Comparison of ENCODE assay signal across 20 cellular contexts in the genomic region with DNA sequence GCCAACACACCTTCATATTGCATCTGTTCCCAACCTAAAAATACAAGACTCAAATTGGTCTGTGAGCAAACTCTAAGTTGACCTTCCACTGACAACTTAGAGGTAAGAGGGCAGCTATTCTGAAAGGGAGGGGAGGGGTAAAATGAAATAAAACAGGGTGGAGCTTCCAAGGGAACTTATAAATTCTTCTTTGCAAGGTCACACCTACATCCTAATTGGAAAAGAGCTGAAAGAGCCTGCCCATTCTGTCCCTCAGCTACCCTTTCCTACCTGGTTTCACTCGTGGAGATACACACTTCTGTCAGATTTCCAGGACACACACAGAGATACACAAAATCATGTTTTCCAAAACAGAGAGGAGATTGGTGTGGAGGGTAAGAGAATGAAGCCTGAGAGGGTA. TPM values are rescaled to one million over a fixed set of nuclear protein-coding genes. Genes with fewer than 3 reads are reported as not detected.
DNase-seq lines count a peak whose midpoint lies in the region; ATAC-seq, FAIRE-seq and TF ChIP-seq lines count a peak whose summit lies in the region.
"Had no signal": no experiment of that assay in that cellular context is flagged by ENCODE, and none has a peak within 500 bp of the region (broad histone marks: within the 10 kb centered on the region; RNA-seq: fewer than 3 reads in every experiment).

No MANE protein-coding gene starts in this region.

- H3K9ac ChIP-seq in kidney (ENCODE audit: low read length in 2 of 2): no peak overlapping the region

- FAIRE-seq in kidney (lab: Jason Lieb, UNC): no peak
- FAIRE-seq: A549 had no signal

- ATAC-seq in T-helper 17 cell: no peak
- no peak for ATAC-seq in stimulated activated memory B cell treated with anti-CD40 and anti-IgM and Interleukin-4, amounts not matched to agents 10 μg/mL and 1 μg/mL and 100 μg/mL, for 72 hours
- no peak for ATAC-seq in activated naive CD4-positive, alpha-beta T cell treated with anti-CD3 and anti-CD28 coated beads, Interleukin-2, amount 50 U/mL, for 72 hours
- ATAC-seq in HG03521 (IDR thresholded peaks at IDR 0.05; ENCODE audit: unreplicated experiment): no peak
- no peak for ATAC-seq in GM21515 (IDR thresholded peaks at IDR 0.05; ENCODE audit: unreplicated experiment)
- ATAC-seq: naive thymus-derived CD4-positive, alpha-beta T cell had no signal

- H3K27ac Mint-ChIP-seq in activated naive CD8-positive, alpha-beta T cell: no peak overlapping the region
- no peak overlapping the region for H3K27ac Mint-ChIP-seq in activated naive CD8-positive, alpha-beta T cell treated with anti-CD3 and anti-CD28 coated beads for 36 hours
- H3K27ac Mint-ChIP-seq in T-helper 17 cell: no peak overlapping the region
- H3K27ac Mint-ChIP-seq in stimulated activated memory B cell treated with anti-CD40 and anti-IgM and Interleukin-4, amounts not matched to agents 10 μg/mL and 1 μg/mL and 100 μg/mL, for 72 hours: no peak overlapping the region
- no peak overlapping the region for H3K27ac Mint-ChIP-seq in activated naive CD4-positive, alpha-beta T cell treated with anti-CD3 and anti-CD28 coated beads, Interleukin-2, amount 50 U/mL, for 72 hours
- H3K27ac Mint-ChIP-seq: naive thymus-derived CD4-positive, alpha-beta T cell; stimulated activated naive CD8-positive, alpha-beta T cell treated with anti-CD3 and anti-CD28 coated beads, Interleukin-15, amount 100 ng/mL, for 72 hours had no signal

- H3K9me3 ChIP-seq in T-helper 17 cell (ENCODE audit: control insufficient read depth, low read length, poor library complexity, severe bottlenecking): no peaks in the 10 kb centered on the region
- H3K9me3 ChIP-seq in kidney (ENCODE audit: control insufficient read depth in 1 of 2, low read length in 2 of 2): no peaks in the 10 kb centered on the region
- H3K9me3 ChIP-seq: A549, vagina had no signal

- no peak for DNase-seq in activated naive CD8-positive, alpha-beta T cell treated with anti-CD3 and anti-CD28 coated beads for 36 hours
- no peak for DNase-seq in T-helper 17 cell
- DNase-seq in kidney: no peak
- no peak for DNase-seq in activated naive CD4-positive, alpha-beta T cell treated with anti-CD3 and anti-CD28 coated beads, Interleukin-2, amount 50 U/mL, for 72 hours (ENCODE audit: low spot score in 2 of 2)
- DNase-seq: activated CD4-positive, alpha-beta T cell treated with anti-CD3 and anti-CD28 coated beads for 4 hours; CD4-positive, CD25-positive, alpha-beta regulatory T cell; DND-41; GOT3; hypothalamus; naive thymus-derived CD4-positive, alpha-beta T cell; stimulated activated naive CD8-positive, alpha-beta T cell treated with anti-CD3 and anti-CD28 coated beads, Interleukin-15, amount 100 ng/mL, for 72 hours had no signal

- intact Hi-C loops in kidney (cut with DNase I): no loop called here

- H3K36me3 ChIP-seq in kidney (ENCODE audit: control insufficient read depth in 1 of 2, insufficient read depth in 2 of 2, low read length in 2 of 2): no peaks in the 10 kb centered on the region
- H3K36me3 ChIP-seq: vagina had no signal

- H3K9me3 Mint-ChIP-seq in activated naive CD8-positive, alpha-beta T cell (ENCODE audit: low read depth): no peaks in the 10 kb centered on the region
- H3K9me3 Mint-ChIP-seq in activated naive CD8-positive, alpha-beta T cell treated with anti-CD3 and anti-CD28 coated beads for 36 hours: no peaks in the 10 kb centered on the region
- peaks cover under 1% of the 10 kb centered on the region for H3K9me3 Mint-ChIP-seq in stimulated activated memory B cell treated with anti-CD40 and anti-IgM and Interleukin-4, amounts not matched to agents 10 μg/mL and 1 μg/mL and 100 μg/mL, for 72 hours
- H3K9me3 Mint-ChIP-seq in activated naive CD4-positive, alpha-beta T cell treated with anti-CD3 and anti-CD28 coated beads, Interleukin-2, amount 50 U/mL, for 72 hours: peaks cover 0 to 2% of the 10 kb centered on the region in 2 donors

- no peak for TF ChIP-seq CTCF in kidney (IDR thresholded peaks at IDR 0.05; ENCODE audit: borderline replicate concordance, extremely low read depth, insufficient read depth)

- no peak overlapping the region for H3K27ac ChIP-seq in kidney (ENCODE audit: low read depth in 2 of 2, low read length in 2 of 2)
- H3K27ac ChIP-seq: A549, vagina had no signal

- no peaks in the 10 kb centered on the region for H3K4me1 ChIP-seq in kidney (ENCODE audit: control insufficient read depth in 1 of 2, insufficient read depth in 1 of 2, low read depth in 1 of 2, low read length in 2 of 2)
- H3K4me1 ChIP-seq: A549 had no signal

- H3K4me3 ChIP-seq in kidney (ENCODE audit: low read length in 2 of 2): peak overlapping the region; percentile 64 to 67

- H3K27me3 Mint-ChIP-seq in activated naive CD8-positive, alpha-beta T cell: peaks cover 32% of the 10 kb centered on the region
- H3K27me3 Mint-ChIP-seq in activated naive CD8-positive, alpha-beta T cell treated with anti-CD3 and anti-CD28 coated beads for 36 hours: peaks cover 61% of the 10 kb centered on the region
- peaks cover 46% of the 10 kb centered on the region for H3K27me3 Mint-ChIP-seq in T-helper 17 cell
- H3K27me3 Mint-ChIP-seq in stimulated activated memory B cell treated with anti-CD40 and anti-IgM and Interleukin-4, amounts not matched to agents 10 μg/mL and 1 μg/mL and 100 μg/mL, for 72 hours: no peaks in the 10 kb centered on the region

- H3K36me3 Mint-ChIP-seq in activated naive CD8-positive, alpha-beta T cell: no peaks in the 10 kb centered on the region
- H3K36me3 Mint-ChIP-seq in activated naive CD8-positive, alpha-beta T cell treated with anti-CD3 and anti-CD28 coated beads for 36 hours: no peaks in the 10 kb centered on the region
- peaks cover 4% of the 10 kb centered on the region for H3K36me3 Mint-ChIP-seq in T-helper 17 cell (ENCODE audit: low read depth)
- peaks cover 2% of the 10 kb centered on the region for H3K36me3 Mint-ChIP-seq in stimulated activated memory B cell treated with anti-CD40 and anti-IgM and Interleukin-4, amounts not matched to agents 10 μg/mL and 1 μg/mL and 100 μg/mL, for 72 hours
- peaks cover 0 to 3% of the 10 kb centered on the region in 2 donors for H3K36me3 Mint-ChIP-seq in activated naive CD4-positive, alpha-beta T cell treated with anti-CD3 and anti-CD28 coated beads, Interleukin-2, amount 50 U/mL, for 72 hours
- H3K36me3 Mint-ChIP-seq: CD4-positive, CD25-positive, alpha-beta regulatory T cell had no signal

- H3K4me1 Mint-ChIP-seq in activated naive CD8-positive, alpha-beta T cell (ENCODE audit: low read depth): peaks cover 2% of the 10 kb centered on the region
- no peaks in the 10 kb centered on the region for H3K4me1 Mint-ChIP-seq in activated naive CD8-positive, alpha-beta T cell treated with anti-CD3 and anti-CD28 coated beads for 36 hours
- H3K4me1 Mint-ChIP-seq in T-helper 17 cell: peaks cover 4% of the 10 kb centered on the region
- H3K4me1 Mint-ChIP-seq in stimulated activated memory B cell treated with anti-CD40 and anti-IgM and Interleukin-4, amounts not matched to agents 10 μg/mL and 1 μg/mL and 100 μg/mL, for 72 hours: peaks cover 53% of the 10 kb centered on the region

- H3K4me3 Mint-ChIP-seq in activated naive CD8-positive, alpha-beta T cell: peak overlapping the region; percentile 8
- no peak overlapping the region for H3K4me3 Mint-ChIP-seq in activated naive CD8-positive, alpha-beta T cell treated with anti-CD3 and anti-CD28 coated beads for 36 hours
- peak overlapping the region; percentile 5 for H3K4me3 Mint-ChIP-seq in T-helper 17 cell
- H3K4me3 Mint-ChIP-seq in stimulated activated memory B cell treated with anti-CD40 and anti-IgM and Interleukin-4, amounts not matched to agents 10 μg/mL and 1 μg/mL and 100 μg/mL, for 72 hours: peak overlapping the region; percentile 57

RNA-seq across cellular contexts. Expression of gene ILDR1, which starts 1.0 kb away (rescaled TPM):
- total RNA-seq in activated naive CD8-positive, alpha-beta T cell treated with anti-CD3 and anti-CD28 coated beads for 36 hours: not detected
- under 1 TPM in 1 of 2 donors, not detected in 1; 0.32 TPM for total RNA-seq in T-helper 17 cell
- total RNA-seq in kidney: 17.7 TPM
- polyA plus RNA-seq in kidney (ENCODE audit: insufficient read depth, low read depth, low replicate concordance): 11.9 TPM
- total RNA-seq in activated naive CD4-positive, alpha-beta T cell treated with anti-CD3 and anti-CD28 coated beads, Interleukin-2, amount 50 U/mL, for 72 hours: not detected
- total RNA-seq: CD4-positive, CD25-positive, alpha-beta regulatory T cell; dermis microvascular lymphatic vessel endothelial cell; fibroblast of lung; LHCN-M2 had no signal
- polyA plus RNA-seq: A549; fibroblast of lung; naive thymus-derived CD4-positive, alpha-beta T cell had no signal

RNA-seq across cellular contexts. Expression of gene CD86, which starts 34.1 kb away (rescaled TPM):
- under 1 TPM; 0.08 to 0.12 TPM for total RNA-seq in activated naive CD8-positive, alpha-beta T cell treated with anti-CD3 and anti-CD28 coated beads for 36 hours
- total RNA-seq in T-helper 17 cell (1 to 10 TPM; 1.3 to 4.3 TPM), kidney (6.3 TPM)
- 1.3 TPM for polyA plus RNA-seq in kidney (ENCODE audit: insufficient read depth, low read depth, low replicate concordance)
- total RNA-seq in activated naive CD4-positive, alpha-beta T cell treated with anti-CD3 and anti-CD28 coated beads, Interleukin-2, amount 50 U/mL, for 72 hours: under 1 TPM; 0.14 to 0.49 TPM
- total RNA-seq: CD4-positive, CD25-positive, alpha-beta regulatory T cell; dermis microvascular lymphatic vessel endothelial cell; fibroblast of lung; LHCN-M2 had no signal
- polyA plus RNA-seq: fibroblast of lung had no signal

Comparison
In these comparisons a context has a peak if more than half of its experiments do, and no peak if none do; other contexts are left out.
1. RNA of gene ILDR1, which starts 1.0 kb away (total RNA-seq): 17.7 TPM in kidney (single experiment); 0.32 TPM in T-helper 17 cell, not detected in activated naive CD4-positive, alpha-beta T cell treated with anti-CD3 and anti-CD28 coated beads, Interleukin-2, amount 50 U/mL, for 72 hours and not detected in activated naive CD8-positive, alpha-beta T cell treated with anti-CD3 and anti-CD28 coated beads for 36 hours; every median in the first group is over 10 times any median in the second.